Comparison of ENCODE assay signal across 8 cellular contexts in the genomic region with DNA sequence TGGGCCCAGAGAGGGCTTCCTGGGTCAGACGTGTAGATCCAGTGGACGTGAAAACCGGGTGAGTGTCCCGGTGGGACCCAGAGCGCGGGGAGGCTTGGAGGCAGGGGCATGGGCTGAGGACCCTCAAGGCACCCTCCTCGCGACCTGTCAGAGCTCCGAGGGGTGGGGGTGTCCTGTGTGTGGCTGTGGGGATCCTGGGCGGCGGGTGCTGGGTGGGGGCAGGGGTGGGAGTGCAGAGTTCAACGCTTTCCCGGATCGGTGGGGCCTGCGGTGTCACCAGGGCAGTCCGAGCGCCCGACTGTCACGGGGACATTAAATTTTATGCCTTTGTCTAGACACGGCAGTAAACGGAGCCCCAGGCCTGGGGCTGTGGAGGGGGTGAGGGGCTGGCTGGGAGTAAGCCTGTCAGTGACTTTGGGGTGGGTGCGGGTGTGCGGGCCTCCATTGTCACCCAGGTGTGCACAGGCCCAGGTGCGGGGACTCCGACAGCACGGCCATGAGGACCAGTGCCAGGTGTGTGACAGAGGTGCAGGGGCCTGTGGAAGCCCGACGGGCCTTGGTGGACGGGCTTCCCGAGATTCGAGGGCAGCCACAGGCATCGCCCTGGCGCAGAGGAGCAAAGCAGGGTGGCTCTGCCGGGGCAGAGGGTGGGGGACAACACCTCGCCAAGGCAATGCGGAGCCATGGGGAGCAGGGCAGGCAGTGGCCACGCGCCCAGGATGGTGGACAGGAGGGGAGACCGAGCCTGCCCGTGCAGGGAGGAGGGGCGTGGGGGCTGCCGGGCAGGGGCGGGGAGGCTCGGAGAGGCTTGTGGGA. TPM values are rescaled to one million over a fixed set of nuclear protein-coding genes. Genes with fewer than 3 reads are reported as not detected.
DNase-seq lines count a peak whose midpoint lies in the region; ATAC-seq and TF ChIP-seq lines count a peak whose summit lies in the region.

No MANE protein-coding gene starts in this region.

- H3K36me3 Mint-ChIP-seq in stimulated activated effector memory CD8-positive, alpha-beta T cell treated with anti-CD3 and anti-CD28 coated beads, Interleukin-12 subunit alpha, Interleukin-12 subunit beta, amount 100 ng/mL, for 72 hours, result peaks cover 24% of the 10 kb centered on the region

- H3K9me3 ChIP-seq in HEK293 (ENCODE audit: control insufficient read depth, insufficient read depth, low read depth, low read length) (no peaks in the 10 kb centered on the region), right cardiac atrium (ENCODE audit: control insufficient read depth, low read length) (no peaks in the 10 kb centered on the region)

- POLR2A ChIA-PET in HEK293 (lab: Yijun Ruan, JAX), result interaction anchor here (1.0 kb wide), 1 partner anchor 38 kb away, joined by 3 read pairs; no protein-coding TSS in a partner anchor

- H3K9me3 Mint-ChIP-seq in stimulated activated effector memory CD8-positive, alpha-beta T cell treated with anti-CD3 and anti-CD28 coated beads, Interleukin-12 subunit alpha, Interleukin-12 subunit beta, amount 100 ng/mL, for 72 hours, result no peaks in the 10 kb centered on the region

- CTCF ChIA-PET in HEK293 (lab: Yijun Ruan, JAX), result interaction anchor here (0.6 to 2.1 kb wide), 12 partner anchors 10 to 584 kb away, joined by 3 to 13 read pairs (median 4); no protein-coding TSS in a partner anchor

- H3K4me3 Mint-ChIP-seq in stimulated activated effector memory CD8-positive, alpha-beta T cell treated with anti-CD3 and anti-CD28 coated beads, Interleukin-12 subunit alpha, Interleukin-12 subunit beta, amount 100 ng/mL, for 72 hours, result peak overlapping the region; percentile 77

- H3K4me1 Mint-ChIP-seq in stimulated activated effector memory CD8-positive, alpha-beta T cell treated with anti-CD3 and anti-CD28 coated beads, Interleukin-12 subunit alpha, Interleukin-12 subunit beta, amount 100 ng/mL, for 72 hours, result peaks cover 28% of the 10 kb centered on the region

- intact Hi-C loops in right cardiac atrium (cut with DNase I), result loop anchor here in 2 of 4 donors (2.0 to 10.0 kb wide), 2 partner anchors 153 to 157 kb away; no protein-coding TSS in a partner anchor

- H3K4me3 ChIP-seq in HEK293 (ENCODE audit: low read depth, low read length), result peak overlapping the region; percentile 56
- peak overlapping the region; percentile 62 for H3K4me3 ChIP-seq in right cardiac atrium (ENCODE audit: low read length)

- in situ Hi-C loops in ACHN (cut with HindIII; ENCODE audit: low pct_ligation_motif_present, low pct_unique_long_range_greater_than_20kb, low sequenced_read_pairs), result no loop called here

- TF ChIP-seq CTCF in HEK293 (tag by site-specific recombination; IDR thresholded peaks at IDR 0.05), result no peak

- H3K27ac Mint-ChIP-seq in stimulated activated effector memory CD8-positive, alpha-beta T cell treated with anti-CD3 and anti-CD28 coated beads, Interleukin-12 subunit alpha, Interleukin-12 subunit beta, amount 100 ng/mL, for 72 hours, result peak overlapping the region; percentile 87

- peak overlapping the region; percentile 74; the same call in 1 of the 2 replicates for H3K27ac ChIP-seq in HEK293 (ENCODE audit: extremely low read depth, low read depth, low read length)
- H3K27ac ChIP-seq in right cardiac atrium (ENCODE audit: low read length), result no peak overlapping the region

- H3K36me3 ChIP-seq in HEK293 (ENCODE audit: control insufficient read depth in 2 of 2, insufficient read depth in 1 of 2, low read length in 2 of 2), result peaks cover 0 to 24% of the 10 kb centered on the region in 2 experiments; a peak in 1 of 3 replicates

- 20% methylated on average over 44 of the region's 44 CpGs for WGBS in right cardiac atrium

- H3K4me1 ChIP-seq in HEK293 (ENCODE audit: control insufficient read depth, insufficient read depth, low read length) (0 out of 2 replicates have a peak, but pooled peaks cover 2% of the 10 kb centered on the region), right cardiac atrium (ENCODE audit: control insufficient read depth, insufficient read depth, low read length) (no peaks in the 10 kb centered on the region)

- H3K27me3 ChIP-seq in right cardiac atrium (ENCODE audit: control insufficient read depth, insufficient read depth), result no peaks in the 10 kb centered on the region

- DNase-seq in activated T-cell treated with anti-CD3 and anti-CD28 coated beads, Interleukin-2, amount 50 U/mL, for 48 hours, result peak; percentile 30 to 39
- DNase-seq in right cardiac atrium, result peak in 2 of 3 donors; percentile 70 to 74
- DNase-seq in stimulated activated effector memory CD8-positive, alpha-beta T cell treated with anti-CD3 and anti-CD28 coated beads, Interleukin-12 subunit alpha, Interleukin-12 subunit beta, amount 100 ng/mL, for 72 hours (ENCODE audit: low spot score in 2 of 2), result no peak
- no peak for DNase-seq in ACHN

- ATAC-seq in right cardiac atrium (peak; percentile 4 to 25), HG03571 (IDR thresholded peaks at IDR 0.05; ENCODE audit: unreplicated experiment) (no peak), HG03095 (IDR thresholded peaks at IDR 0.05; ENCODE audit: unreplicated experiment) (no peak), HG02973 (IDR thresholded peaks at IDR 0.05; ENCODE audit: unreplicated experiment) (no peak)
- no peak for ATAC-seq in stimulated activated effector memory CD8-positive, alpha-beta T cell treated with anti-CD3 and anti-CD28 coated beads, Interleukin-12 subunit alpha, Interleukin-12 subunit beta, amount 100 ng/mL, for 72 hours

TF ChIP-seq in HEK293, 187 proteins besides CTCF, POLR2A, EP300 and RAD21:
- peak; percentile 25; the same call in 1 of the 2 replicates for TF ChIP-seq ZBTB8A (tag by site-specific recombination; IDR thresholded peaks at IDR 0.05)
- TF ChIP-seq, protein P1, sequence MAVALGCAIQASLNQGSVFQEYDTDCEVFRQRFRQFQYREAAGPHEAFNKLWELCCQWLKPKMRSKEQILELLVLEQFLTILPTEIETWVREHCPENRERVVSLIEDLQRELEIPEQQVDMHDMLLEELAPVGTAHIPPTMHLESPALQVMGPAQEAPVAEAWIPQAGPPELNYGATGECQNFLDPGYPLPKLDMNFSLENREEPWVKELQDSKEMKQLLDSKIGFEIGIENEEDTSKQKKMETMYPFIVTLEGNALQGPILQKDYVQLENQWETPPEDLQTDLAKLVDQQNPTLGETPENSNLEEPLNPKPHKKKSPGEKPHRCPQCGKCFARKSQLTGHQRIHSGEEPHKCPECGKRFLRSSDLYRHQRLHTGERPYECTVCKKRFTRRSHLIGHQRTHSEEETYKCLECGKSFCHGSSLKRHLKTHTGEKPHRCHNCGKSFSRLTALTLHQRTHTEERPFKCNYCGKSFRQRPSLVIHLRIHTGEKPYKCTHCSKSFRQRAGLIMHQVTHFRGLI (tag by site-specific recombination; IDR thresholded peaks at IDR 0.05), result no peak
- TF ChIP-seq ZBTB20 (tag by site-specific recombination; IDR thresholded peaks at IDR 0.05), result 0 out of 2 replicates have a peak, but pooled peaks have one; percentile 4
- 0 out of 2 replicates have a peak, but pooled peaks have one; percentile 43 for TF ChIP-seq ZNF777 (tag by site-specific recombination; IDR thresholded peaks at IDR 0.05; ENCODE audit: borderline replicate concordance)
- TF ChIP-seq, protein P2, sequence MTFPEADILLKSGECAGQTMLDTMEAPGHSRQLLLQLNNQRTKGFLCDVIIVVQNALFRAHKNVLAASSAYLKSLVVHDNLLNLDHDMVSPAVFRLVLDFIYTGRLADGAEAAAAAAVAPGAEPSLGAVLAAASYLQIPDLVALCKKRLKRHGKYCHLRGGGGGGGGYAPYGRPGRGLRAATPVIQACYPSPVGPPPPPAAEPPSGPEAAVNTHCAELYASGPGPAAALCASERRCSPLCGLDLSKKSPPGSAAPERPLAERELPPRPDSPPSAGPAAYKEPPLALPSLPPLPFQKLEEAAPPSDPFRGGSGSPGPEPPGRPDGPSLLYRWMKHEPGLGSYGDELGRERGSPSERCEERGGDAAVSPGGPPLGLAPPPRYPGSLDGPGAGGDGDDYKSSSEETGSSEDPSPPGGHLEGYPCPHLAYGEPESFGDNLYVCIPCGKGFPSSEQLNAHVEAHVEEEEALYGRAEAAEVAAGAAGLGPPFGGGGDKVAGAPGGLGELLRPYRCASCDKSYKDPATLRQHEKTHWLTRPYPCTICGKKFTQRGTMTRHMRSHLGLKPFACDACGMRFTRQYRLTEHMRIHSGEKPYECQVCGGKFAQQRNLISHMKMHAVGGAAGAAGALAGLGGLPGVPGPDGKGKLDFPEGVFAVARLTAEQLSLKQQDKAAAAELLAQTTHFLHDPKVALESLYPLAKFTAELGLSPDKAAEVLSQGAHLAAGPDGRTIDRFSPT (tag by site-specific recombination; IDR thresholded peaks at IDR 0.05), result peak; percentile 32
- no peak for TF ChIP-seq HOXD13 (CRISPR knock-in tag; IDR thresholded peaks at IDR 0.05; ENCODE audit: borderline replicate concordance)
- no peak for TF ChIP-seq GLI2 (tag by site-specific recombination; IDR thresholded peaks at IDR 0.05; ENCODE audit: borderline replicate concordance, low read depth)
- TF ChIP-seq ZNF76 (tag by site-specific recombination; IDR thresholded peaks at IDR 0.05; ENCODE audit: borderline replicate concordance, low read depth), result peak; percentile 92
- no peak for TF ChIP-seq ZNF391 (tag by site-specific recombination; IDR thresholded peaks at IDR 0.05; ENCODE audit: borderline replicate concordance, low read depth)
- TF ChIP-seq ZNF830 (tag by site-specific recombination; IDR thresholded peaks at IDR 0.05; ENCODE audit: low read depth), result no peak
- TF ChIP-seq ZNF335 (tag by site-specific recombination; conservative IDR thresholded peaks at IDR 0.05), result peak; percentile 56
- TF ChIP-seq ZNF658 (tag by site-specific recombination; IDR thresholded peaks at IDR 0.05), result no peak
- peak; percentile 17; the same call in 1 of the 2 replicates for TF ChIP-seq ZNF423 (tag by site-specific recombination; IDR thresholded peaks at IDR 0.05)

RNA-seq across cellular contexts. Expression of a gene that starts 1.2 kb away (rescaled TPM):
- 1 to 10 TPM; 2.8 to 4.4 (median 3.6) TPM for total RNA-seq in right cardiac atrium
- 2.3 TPM for polyA plus RNA-seq in right cardiac atrium

RNA-seq across cellular contexts. Expression of a gene that starts 36.5 kb away (rescaled TPM):
- 1 to 10 TPM; 5.2 to 6.9 (median 5.8) TPM for total RNA-seq in right cardiac atrium
- polyA plus RNA-seq in right cardiac atrium, result 6.5 TPM

RNA-seq across cellular contexts. Expression of a gene that starts 40.9 kb away (rescaled TPM):
- 100 to 1,000 TPM; 161 to 218 (median 192) TPM for total RNA-seq in right cardiac atrium
- 243 TPM for polyA plus RNA-seq in right cardiac atrium

RNA-seq across cellular contexts. Expression of a gene that starts 53.0 kb away (rescaled TPM):
- total RNA-seq in right cardiac atrium, result 1,000 to 10,000 TPM; 1,091 to 1,370 (median 1,238) TPM
- polyA plus RNA-seq in right cardiac atrium, result 1,790 TPM

Comparison
In these comparisons a context has a peak if more than half of its experiments do, and no peak if none do; other contexts are left out.
1. DNase-seq: peak in activated T-cell treated with anti-CD3 and anti-CD28 coated beads, Interleukin-2, amount 50 U/mL, for 48 hours (2 of 2) and right cardiac atrium (2 of 3); none in stimulated activated effector memory CD8-positive, alpha-beta T cell treated with anti-CD3 and anti-CD28 coated beads, Interleukin-12 subunit alpha, Interleukin-12 subunit beta, amount 100 ng/mL, for 72 hours (0 of 2) and ACHN (single experiment).
2. ATAC-seq: peak in right cardiac atrium (2 of 2); none in stimulated activated effector memory CD8-positive, alpha-beta T cell treated with anti-CD3 and anti-CD28 coated beads, Interleukin-12 subunit alpha, Interleukin-12 subunit beta, amount 100 ng/mL, for 72 hours (single experiment), HG03571 (single experiment), HG03095 (single experiment) and HG02973 (single experiment).